14 cellular contexts compared by ENCODE assay signal in the genomic region with DNA sequence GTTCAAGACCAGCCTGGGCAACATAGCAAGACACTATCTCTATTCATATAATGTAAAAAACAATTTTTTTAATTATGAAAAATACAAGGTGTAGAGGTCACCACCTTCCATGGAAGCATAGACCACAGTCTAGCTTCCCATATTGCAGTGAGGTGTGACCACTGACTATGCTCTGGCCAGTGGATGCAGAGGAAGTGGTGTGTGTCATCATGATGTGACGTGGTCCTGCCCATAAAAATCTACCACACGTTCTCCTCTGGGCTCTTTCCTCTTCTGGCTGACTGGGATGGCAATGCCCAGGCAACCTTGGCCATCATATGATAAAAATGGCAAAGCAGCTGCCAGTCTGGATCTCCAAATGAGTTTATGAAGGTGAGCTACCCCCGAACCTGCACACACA.
DNase-seq lines count a peak whose midpoint lies in the region; ATAC-seq, FAIRE-seq and TF ChIP-seq lines count a peak whose summit lies in the region.
"Had no signal": no experiment of that assay in that cellular context is flagged by ENCODE, and none has a peak within 500 bp of the region (broad histone marks: within the 10 kb centered on the region; RNA-seq: fewer than 3 reads in every experiment).

No MANE protein-coding gene starts in this region.

- H2AFZ ChIP-seq in OCI-LY7 (ENCODE audit: low read length): peak overlapping the region; percentile 82; the same call in 1 of the 2 replicates

- DNase-seq in H54 (ENCODE audit: insufficient read length, low spot score): peak; percentile 12
- DNase-seq in OCI-LY7 (ENCODE audit: low spot score): no peak
- DNase-seq in fibroblast of villous mesenchyme (ENCODE audit: low read depth): peak; percentile 19
- peak; percentile 81 for DNase-seq in renal cortical epithelial cell (ENCODE audit: low read depth)
- DNase-seq in NCI-H524 treated with DMSO at 0.1 percent for 48 hours (lab: John Stamatoyannopoulos, UW): no peak
- DNase-seq in cortex of kidney (lab: John Stamatoyannopoulos, UW): no peak
- DNase-seq: activated B cell treated with CpG ODN at 0.5 μM for 24 hours; activated T-cell treated with anti-CD3 and anti-CD28 coated beads, Interleukin-2, amount 50 U/mL, for 4 hours; naive B cell; RPMI8226 had no signal

- H3K79me2 ChIP-seq in OCI-LY7 (ENCODE audit: insufficient read depth, low read depth, low read length): no peaks in the 10 kb centered on the region

- TF ChIP-seq CTCF in OCI-LY7 (conservative IDR thresholded peaks at IDR 0.05; ENCODE audit: low read length): no peak
- no peak for TF ChIP-seq CTCF in fibroblast of villous mesenchyme (IDR thresholded peaks at IDR 0.05; ENCODE audit: insufficient read depth, low read depth, low read length)

- peak; percentile 66 for FAIRE-seq in H54 (lab: Jason Lieb, UNC)
- FAIRE-seq: D721Med, endothelial cell of umbilical vein had no signal

- H3K4me2 ChIP-seq in OCI-LY7 (ENCODE audit: low read length): no peak overlapping the region

- intact Hi-C loops in OCI-LY7 (cut with micrococcal nuclease; ENCODE audit: unreplicated experiment): loop anchor here (5.0 kb wide), 1 partner anchor 58 kb away; no protein-coding TSS in a partner anchor

- no peaks in the 10 kb centered on the region for H3K36me3 ChIP-seq in OCI-LY7 (ENCODE audit: insufficient read depth, low read length)

- TF ChIP-seq POLR2A in H54 (IDR thresholded peaks at IDR 0.05; ENCODE audit: low read depth, low read length): no peak

- H3K27ac ChIP-seq in OCI-LY7 (ENCODE audit: low read depth, low read length, poor library complexity, severe bottlenecking): no peak overlapping the region

- peaks cover 56% of the 10 kb centered on the region for H3K4me1 ChIP-seq in OCI-LY7 (ENCODE audit: insufficient read depth, low read length, poor library complexity, severe bottlenecking)

- no peaks in the 10 kb centered on the region for H3K9me2 ChIP-seq in OCI-LY7 (ENCODE audit: insufficient read depth, low read length)

- H3K9me3 ChIP-seq in OCI-LY7 (ENCODE audit: low read length): no peaks in the 10 kb centered on the region

- ATAC-seq in GM21526 (IDR thresholded peaks at IDR 0.05; ENCODE audit: low FRiP score, unreplicated experiment): no peak
- ATAC-seq in GM21723 (IDR thresholded peaks at IDR 0.05; ENCODE audit: unreplicated experiment): no peak
- ATAC-seq: activated T-cell treated with anti-CD3 and anti-CD28 coated beads, Interleukin-2, amount 50 U/mL, for 4 hours had no signal

- no TSS peak for BruUV-seq in OCI-LY7 (replicated peaks; lab: Mats Ljungman, UMichigan)

- CTCF ChIA-PET in OCI-LY7 (lab: Charles Lee; ENCODE audit: unreplicated experiment): interaction anchor here (1.4 kb wide), 1 partner anchor 13 kb away, joined by 5 read pairs; no protein-coding TSS in a partner anchor

- POLR2A ChIA-PET in OCI-LY7 (lab: Charles Lee): interaction anchor here (0.5 to 3.3 kb wide), 12 partner anchors 9 to 1348 kb away, joined by 3 to 32 read pairs (median 4); no protein-coding TSS in a partner anchor

- H4K20me1 ChIP-seq in OCI-LY7 (ENCODE audit: insufficient read depth, low read length): no peaks in the 10 kb centered on the region

- H3K4me3 ChIP-seq in OCI-LY7 (ENCODE audit: low read depth, low read length, poor library complexity, severe bottlenecking) (no peak overlapping the region), fibroblast of villous mesenchyme (ENCODE audit: low read depth, low read length) (no peak overlapping the region)

Comparison
In these comparisons a context has a peak if more than half of its experiments do, and no peak if none do; other contexts are left out.
1. DNase-seq: peak in H54 (single experiment), fibroblast of villous mesenchyme (single experiment) and renal cortical epithelial cell (single experiment); none in OCI-LY7 (single experiment), NCI-H524 treated with DMSO at 0.1 percent for 48 hours (single experiment) and cortex of kidney (single experiment).